Comparison of ENCODE assay signal across 26 cellular contexts in genomic region chr10:46002916-46003693, GRCh38. TPM values are rescaled to one million over a fixed set of nuclear protein-coding genes. Genes with fewer than 3 reads are reported as not detected.
DNase-seq lines count a peak whose midpoint lies in the region; ATAC-seq and TF ChIP-seq lines count a peak whose summit lies in the region.
"Had no signal": no experiment of that assay in that cellular context is flagged by ENCODE, and none has a peak within 500 bp of the region (broad histone marks: within the 10 kb centered on the region; RNA-seq: fewer than 3 reads in every experiment).

No MANE protein-coding gene starts in this region.

- peaks cover 84% of the 10 kb centered on the region for H3K36me3 ChIP-seq in A673 (ENCODE audit: insufficient read depth, low read length, poor library complexity, severe bottlenecking)
- H3K36me3 ChIP-seq in spleen: peaks cover 0 to 100% (median 79%) of the 10 kb centered on the region in 6 donors

- no peaks in the 10 kb centered on the region for H3K9me3 Mint-ChIP-seq in activated CD8-positive, alpha-beta T cell treated with anti-CD3 and anti-CD28 coated beads, Interleukin-2, amount 10 ng/mL, durations not matched to agents 7 days and 5 days (ENCODE audit: insufficient read depth)

- peaks cover 72% of the 10 kb centered on the region for H3K36me3 Mint-ChIP-seq in activated CD8-positive, alpha-beta T cell treated with anti-CD3 and anti-CD28 coated beads, Interleukin-2, amount 10 ng/mL, durations not matched to agents 7 days and 5 days (ENCODE audit: low read depth)

- TF ChIP-seq POLR2A in spleen (IDR thresholded peaks at IDR 0.05): no peak

- H3K4me3 ChIP-seq in A673 (ENCODE audit: low read depth, low read length, poor library complexity, severe bottlenecking) (no peak overlapping the region), spleen (no peak overlapping the region)
- H3K4me3 ChIP-seq: body of pancreas, right atrium auricular region, SK-N-MC had no signal

- intact Hi-C loops in A673 (cut with micrococcal nuclease; ENCODE audit: unreplicated experiment): no loop called here
- intact Hi-C loops in left colon (cut with DNase I, micrococcal nuclease): no loop called here
- intact Hi-C loops in spleen (cut with DNase I; ENCODE audit: low total_unique reads): no loop called here

- POLR2A ChIA-PET in A673 (lab: Charles Lee; ENCODE audit: low non-redundant PET): no interaction called here
- POLR2A ChIA-PET in activated CD8-positive, alpha-beta T cell treated with anti-CD3 and anti-CD28 coated beads, Interleukin-2, amount 10 ng/mL, durations not matched to agents 7 days and 5 days (lab: Charles Lee): interaction anchor here (0.7 kb wide), 1 partner anchor 20 kb away, joined by 3 read pairs; no protein-coding TSS in a partner anchor

- no peak overlapping the region for H3K4me3 Mint-ChIP-seq in activated CD8-positive, alpha-beta T cell treated with anti-CD3 and anti-CD28 coated beads, Interleukin-2, amount 10 ng/mL, durations not matched to agents 7 days and 5 days
- H3K4me3 Mint-ChIP-seq: activated CD4-positive, alpha-beta memory T cell treated with anti-CD3 and anti-CD28 coated beads for 36 hours; CD4-positive, CD25-positive, alpha-beta regulatory T cell had no signal

- ATAC-seq in activated CD8-positive, alpha-beta T cell treated with anti-CD3 and anti-CD28 coated beads, Interleukin-2, amount 10 ng/mL, durations not matched to agents 7 days and 5 days: no peak
- ATAC-seq in left colon (peak; percentile 16), HG02981 (IDR thresholded peaks at IDR 0.05; ENCODE audit: unreplicated experiment) (no peak)
- ATAC-seq: body of pancreas had no signal

- no peaks in the 10 kb centered on the region for H3K27me3 Mint-ChIP-seq in activated CD8-positive, alpha-beta T cell treated with anti-CD3 and anti-CD28 coated beads, Interleukin-2, amount 10 ng/mL, durations not matched to agents 7 days and 5 days (ENCODE audit: low read depth)
- H3K27me3 Mint-ChIP-seq: activated CD4-positive, alpha-beta memory T cell treated with anti-CD3 and anti-CD28 coated beads for 36 hours; CD4-positive, CD25-positive, alpha-beta regulatory T cell; naive B cell had no signal

- no peaks in the 10 kb centered on the region for H3K4me1 Mint-ChIP-seq in activated CD8-positive, alpha-beta T cell treated with anti-CD3 and anti-CD28 coated beads, Interleukin-2, amount 10 ng/mL, durations not matched to agents 7 days and 5 days (ENCODE audit: low read depth)
- H3K4me1 Mint-ChIP-seq: naive B cell had no signal

- DNase-seq in A673 (ENCODE audit: low spot score) (no peak), GM03348 (ENCODE audit: low spot score) (peak; percentile 18), left colon (no peak), spleen (no peak), NCI-H2029 treated with DMSO at 0.1 percent for 48 hours (lab: John Stamatoyannopoulos, UW) (no peak), islet precursor cell (no peak)
- no peak for DNase-seq in activated CD8-positive, alpha-beta T cell treated with anti-CD3 and anti-CD28 coated beads, Interleukin-2, amount 10 ng/mL, durations not matched to agents 7 days and 5 days
- DNase-seq: activated CD4-positive, alpha-beta memory T cell treated with anti-CD3 and anti-CD28 coated beads for 36 hours; activated naive CD4-positive, alpha-beta T cell treated with anti-CD3 and anti-CD28 coated beads, Interleukin-2, amount 50 U/mL, for 16 hours; activated T-cell treated with anti-CD3 and anti-CD28 coated beads, Interleukin-2, amount 50 U/mL, for 1 hour; body of pancreas; CD4-positive, CD25-positive, alpha-beta regulatory T cell; DMS79; KBM-7; mesendoderm; MV-4-11; naive B cell; NCI-H1694; NCI-H748 treated with DMSO at 0.1 percent for 48 hours; OCI-M1 had no signal

- no peaks in the 10 kb centered on the region for H3K4me1 ChIP-seq in A673 (ENCODE audit: insufficient read depth, low read length, poor library complexity, severe bottlenecking)
- H3K4me1 ChIP-seq in spleen: peaks cover 0 to 8% (median 0%) of the 10 kb centered on the region in 6 donors
- H3K4me1 ChIP-seq: body of pancreas, right atrium auricular region had no signal

- BruUV-seq in A673 (replicated peaks; lab: Mats Ljungman, UMichigan): TSS peak; percentile 70

- peak overlapping the region; percentile 46 for H3K27ac Mint-ChIP-seq in activated CD8-positive, alpha-beta T cell treated with anti-CD3 and anti-CD28 coated beads, Interleukin-2, amount 10 ng/mL, durations not matched to agents 7 days and 5 days
- H3K27ac Mint-ChIP-seq: activated CD4-positive, alpha-beta memory T cell treated with anti-CD3 and anti-CD28 coated beads for 36 hours had no signal

- H3K27me3 ChIP-seq in A673 (replicated peaks; ENCODE audit: insufficient read depth, low read depth, low read length, poor library complexity) (no peaks in the 10 kb centered on the region), spleen (replicated peaks in 1 of 7) (no peaks in the 10 kb centered on the region)
- H3K27me3 ChIP-seq: body of pancreas, right atrium auricular region had no signal

- CTCF ChIA-PET in A673 (lab: Charles Lee): no interaction called here
- CTCF ChIA-PET in activated CD8-positive, alpha-beta T cell treated with anti-CD3 and anti-CD28 coated beads, Interleukin-2, amount 10 ng/mL, durations not matched to agents 7 days and 5 days (lab: Charles Lee): no interaction called here

- TF ChIP-seq CTCF in A673 (conservative IDR thresholded peaks at IDR 0.05; ENCODE audit: low read depth, low read length): no peak
- TF ChIP-seq CTCF in spleen (IDR thresholded peaks at IDR 0.05 in 8 of 11, conservative IDR thresholded peaks at IDR 0.05 in 3 of 11): no peak

- H3K9me3 ChIP-seq in A673 (ENCODE audit: low read depth, low read length, poor library complexity, severe bottlenecking) (no peaks in the 10 kb centered on the region), spleen (peaks cover 0 to 7% (median 0%) of the 10 kb centered on the region in 8 donors)
- H3K9me3 ChIP-seq: body of pancreas, right atrium auricular region had no signal

- WGBS in spleen, 5 donors: 88 to 97% (median 93%) methylated on average over 9 of the region's 9 CpGs

- H3K27ac ChIP-seq in A673 (ENCODE audit: low read depth, low read length, poor library complexity, severe bottlenecking) (no peak overlapping the region), spleen (peak overlapping the region in 1 of 8 donors; percentile 6)
- H3K27ac ChIP-seq: body of pancreas, right atrium auricular region, SK-N-MC had no signal

RNA-seq across cellular contexts. Expression of gene NCOA4, which starts 27.3 kb away (rescaled TPM):
- 48.0 and 50.6 TPM in 2 replicates for total RNA-seq in A673 (2021)
- 100 to 1,000 TPM; 119 to 120 TPM for total RNA-seq in activated CD8-positive, alpha-beta T cell treated with anti-CD3 and anti-CD28 coated beads, Interleukin-2, amount 10 ng/mL, durations not matched to agents 7 days and 5 days
- total RNA-seq in left colon: 100 to 1,000 TPM; 172 to 204 TPM
- total RNA-seq in spleen: 100 to 1,000 TPM; 196 to 352 (median 292) TPM
- 10 to 100 TPM; 39.3 to 91.2 (median 63.6) TPM for polyA plus RNA-seq in spleen

RNA-seq across cellular contexts. Expression of gene TIMM23, which starts 30.8 kb away (rescaled TPM):
- total RNA-seq in A673 (2021): 107 and 125 TPM in 2 replicates
- 10 to 100 TPM; 61.3 to 61.9 TPM for total RNA-seq in activated CD8-positive, alpha-beta T cell treated with anti-CD3 and anti-CD28 coated beads, Interleukin-2, amount 10 ng/mL, durations not matched to agents 7 days and 5 days
- 10 to 100 TPM; 37.4 to 50.3 TPM for total RNA-seq in left colon
- 10 to 100 TPM; 29.9 to 56.2 (median 35.0) TPM for total RNA-seq in spleen
- 10 to 100 TPM; 38.5 to 49.6 (median 47.7) TPM for polyA plus RNA-seq in spleen

RNA-seq across cellular contexts. Expression of gene MSMB, which starts 43.0 kb away (rescaled TPM):
- not detected in 2 replicates for total RNA-seq in A673 (2021)
- not detected for total RNA-seq in activated CD8-positive, alpha-beta T cell treated with anti-CD3 and anti-CD28 coated beads, Interleukin-2, amount 10 ng/mL, durations not matched to agents 7 days and 5 days
- not detected for total RNA-seq in left colon
- total RNA-seq in spleen: not detected
- not detected for polyA plus RNA-seq in spleen
- total RNA-seq: activated CD4-positive, alpha-beta memory T cell treated with anti-CD3 and anti-CD28 coated beads for 36 hours; body of pancreas; CD4-positive, CD25-positive, alpha-beta regulatory T cell; omental fat pad; right atrium auricular region; T-helper 2 cell treated with Interferon-gamma antibody and Interleukin-4, amounts not matched to agents 100 ng/mL and 5 ng/mL, for 36 hours had no signal
- polyA plus RNA-seq: CD4-positive, CD25-positive, alpha-beta regulatory T cell; keratinocyte had no signal
